Comparison of ENCODE assay signal across 5 cellular contexts in genomic region chr1:145886390-145886789, GRCh38. TPM values are rescaled to one million over a fixed set of nuclear protein-coding genes. Genes with fewer than 3 reads are reported as not detected.
A peak's percentile ranks its signal among the peaks of the same experiment; 100 is the strongest.
DNase-seq lines count a peak whose midpoint lies in the region; TF ChIP-seq lines count a peak whose summit lies in the region.

No MANE protein-coding gene starts in this region.

- no peaks in the 10 kb centered on the region for H3K79me2 ChIP-seq in SK-N-SH (ENCODE audit: insufficient read depth)

- H3K4me1 ChIP-seq in SK-N-SH (ENCODE audit: control insufficient read depth in 1 of 2, insufficient read depth in 2 of 2, low read depth in 1 of 2, low read length in 1 of 2) = peaks cover 7 to 24% of the 10 kb centered on the region in 2 experiments
- H3K4me1 ChIP-seq in cardiac muscle cell (ENCODE audit: low read depth) = peaks cover under 1% of the 10 kb centered on the region
- peaks cover 40% of the 10 kb centered on the region for H3K4me1 ChIP-seq in suprapubic skin

- H3F3A ChIP-seq in SK-N-SH (replicated peaks; ENCODE audit: insufficient read depth) = peaks cover 11% of the 10 kb centered on the region

- H3K4me2 ChIP-seq in SK-N-SH = peak overlapping the region; percentile 87

- H3K36me3 ChIP-seq in SK-N-SH (replicated peaks in 1 of 2; ENCODE audit: control insufficient read depth in 1 of 2, insufficient read depth in 2 of 2, low read length in 1 of 2) (no peaks in the 10 kb centered on the region), cardiac muscle cell (no peaks in the 10 kb centered on the region), suprapubic skin (no peaks in the 10 kb centered on the region)

- POLR2A ChIA-PET in SK-N-SH (lab: Yijun Ruan, JAX) = interaction anchor here (1.4 kb wide), 1 partner anchor 27 kb away, joined by 8 read pairs; the partner anchor contains the start of gene PIAS3

- CTCF ChIA-PET in SK-N-SH (lab: Yijun Ruan, JAX) = interaction anchor here (1.1 to 4.2 kb wide), 4 partner anchors 23 to 121 kb away, joined by 3 to 20 read pairs (median 12); partner anchors contain the start of genes ITGA10 and NUDT17

- DNase-seq in SK-N-SH (no peak), cardiac muscle cell (ENCODE audit: low read depth in 1 of 2, low spot score in 1 of 2) (no peak), suprapubic skin (ENCODE audit: low spot score in 2 of 2) (no peak), NCI-H1092 treated with DMSO at 0.1 percent for 48 hours (lab: John Stamatoyannopoulos, UW) (no peak), occipital lobe (lab: John Stamatoyannopoulos, UW) (no peak)

- no peak overlapping the region for H3K9ac ChIP-seq in SK-N-SH

- H3K27ac ChIP-seq in SK-N-SH (ENCODE audit: low read depth in 2 of 2, low read length in 1 of 2) = no peak overlapping the region
- H3K27ac ChIP-seq in cardiac muscle cell = no peak overlapping the region
- H3K27ac ChIP-seq in suprapubic skin = no peak overlapping the region

- TF ChIP-seq CTCF in SK-N-SH (IDR thresholded peaks at IDR 0.05) = no peak
- TF ChIP-seq CTCF in cardiac muscle cell (IDR thresholded peaks at IDR 0.05; ENCODE audit: low read depth, low read length) = no peak
- no peak for TF ChIP-seq CTCF in suprapubic skin (IDR thresholded peaks at IDR 0.05)

- H3K4me3 ChIP-seq in SK-N-SH (ENCODE audit: low read depth in 2 of 2, low read length in 1 of 2) (peak overlapping the region; percentile 60 to 72), cardiac muscle cell (peak overlapping the region; percentile 46), suprapubic skin (peak overlapping the region; percentile 63)

- no peak for TF ChIP-seq RAD21 in SK-N-SH (IDR thresholded peaks at IDR 0.05; ENCODE audit: low read length)

- TF ChIP-seq EP300 in SK-N-SH (IDR thresholded peaks at IDR 0.05; ENCODE audit: borderline replicate concordance in 1 of 2, low read depth in 1 of 2, low read length in 1 of 2) (no peak), suprapubic skin (IDR thresholded peaks at IDR 0.05) (no peak)

- H2AFZ ChIP-seq in SK-N-SH (ENCODE audit: low read depth) = peak overlapping the region; percentile 92

- no peaks in the 10 kb centered on the region for H4K20me1 ChIP-seq in SK-N-SH (ENCODE audit: insufficient read depth)

- TF ChIP-seq POLR2A in suprapubic skin (IDR thresholded peaks at IDR 0.05) = no peak

- WGBS in SK-N-SH (ENCODE audit: low lambda C conversion rate) = 52% methylated on average over 11 of the region's 11 CpGs
- 49% methylated on average over 11 of the region's 11 CpGs for WGBS in suprapubic skin

- no peaks in the 10 kb centered on the region for H3K9me2 ChIP-seq in SK-N-SH

- H3K9me3 ChIP-seq in SK-N-SH (no peaks in the 10 kb centered on the region), cardiac muscle cell (ENCODE audit: low read depth) (no peaks in the 10 kb centered on the region), suprapubic skin (no peaks in the 10 kb centered on the region)

- no peaks in the 10 kb centered on the region for H3K27me3 ChIP-seq in SK-N-SH (ENCODE audit: insufficient read depth)
- peaks cover 26% of the 10 kb centered on the region for H3K27me3 ChIP-seq in cardiac muscle cell
- no peaks in the 10 kb centered on the region for H3K27me3 ChIP-seq in suprapubic skin

TF ChIP-seq in SK-N-SH, 30 proteins besides CTCF, POLR2A, EP300 and RAD21 (continues in another document):
- TF ChIP-seq FOSL2 (IDR thresholded peaks at IDR 0.05; ENCODE audit: borderline replicate concordance, low read depth) (no peak), YY1 (IDR thresholded peaks at IDR 0.05; ENCODE audit: low read depth) (no peak), GATA2 (CRISPR knock-in tag; IDR thresholded peaks at IDR 0.05) (no peak), MXI1 (IDR thresholded peaks at IDR 0.05; ENCODE audit: low read depth, low read length) (no peak), CHD2 (IDR thresholded peaks at IDR 0.05; ENCODE audit: low read length, partially characterized antibody) (no peak), NRF1 (IDR thresholded peaks at IDR 0.05; ENCODE audit: low read depth, low read length) (no peak), RFX5 (IDR thresholded peaks at IDR 0.05; ENCODE audit: low read length) (no peak), USF2 (IDR thresholded peaks at IDR 0.05; ENCODE audit: borderline replicate concordance, low read depth, low read length) (no peak), FOXM1 (IDR thresholded peaks at IDR 0.05; ENCODE audit: low read depth) (no peak), GABPA (IDR thresholded peaks at IDR 0.05; ENCODE audit: low read depth) (no peak), RCOR1 (IDR thresholded peaks at IDR 0.05; ENCODE audit: low read length) (no peak)
- TF ChIP-seq, protein P1, sequence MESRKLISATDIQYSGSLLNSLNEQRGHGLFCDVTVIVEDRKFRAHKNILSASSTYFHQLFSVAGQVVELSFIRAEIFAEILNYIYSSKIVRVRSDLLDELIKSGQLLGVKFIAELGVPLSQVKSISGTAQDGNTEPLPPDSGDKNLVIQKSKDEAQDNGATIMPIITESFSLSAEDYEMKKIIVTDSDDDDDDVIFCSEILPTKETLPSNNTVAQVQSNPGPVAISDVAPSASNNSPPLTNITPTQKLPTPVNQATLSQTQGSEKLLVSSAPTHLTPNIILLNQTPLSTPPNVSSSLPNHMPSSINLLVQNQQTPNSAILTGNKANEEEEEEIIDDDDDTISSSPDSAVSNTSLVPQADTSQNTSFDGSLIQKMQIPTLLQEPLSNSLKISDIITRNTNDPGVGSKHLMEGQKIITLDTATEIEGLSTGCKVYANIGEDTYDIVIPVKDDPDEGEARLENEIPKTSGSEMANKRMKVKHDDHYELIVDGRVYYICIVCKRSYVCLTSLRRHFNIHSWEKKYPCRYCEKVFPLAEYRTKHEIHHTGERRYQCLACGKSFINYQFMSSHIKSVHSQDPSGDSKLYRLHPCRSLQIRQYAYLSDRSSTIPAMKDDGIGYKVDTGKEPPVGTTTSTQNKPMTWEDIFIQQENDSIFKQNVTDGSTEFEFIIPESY (IDR thresholded peaks at IDR 0.05; ENCODE audit: borderline replicate concordance, low read depth) = no peak

RNA-seq across cellular contexts. Expression of gene ANKRD35, which starts 0.7 kb away (rescaled TPM):
- polyA plus RNA-seq in SK-N-SH (2012; rRNA removed) = 0.05 and 0.08 TPM in 2 replicates
- 0.05 and 0.07 TPM in 2 replicates for polyA plus RNA-seq in SK-N-SH (2012; cell fraction: cytosol; rRNA removed)
- polyA plus RNA-seq in SK-N-SH (2012; cell fraction: nucleus; rRNA removed) = 0.10 and 0.11 TPM in 2 replicates
- total RNA-seq in cardiac muscle cell = 0.11 TPM in 1 of 2 replicates, not detected in the other
- polyA plus RNA-seq in cardiac muscle cell = 0.64 and 0.77 TPM in 2 replicates
- total RNA-seq in suprapubic skin = 10 to 100 TPM; 32.9 to 62.7 (median 37.1) TPM
- 0.62 TPM for total RNA-seq in occipital lobe

RNA-seq across cellular contexts. Expression of gene ITGA10, which starts 23.5 kb away (rescaled TPM):
- polyA plus RNA-seq in SK-N-SH (2012; rRNA removed) (2.1 and 2.6 TPM in 2 replicates), cardiac muscle cell (5.6 and 6.1 TPM in 2 replicates)
- polyA plus RNA-seq in SK-N-SH (2012; cell fraction: cytosol; rRNA removed) = 0.70 and 1.0 TPM in 2 replicates
- polyA plus RNA-seq in SK-N-SH (2012; cell fraction: nucleus; rRNA removed) = 12.8 and 13.2 TPM in 2 replicates
- total RNA-seq in cardiac muscle cell (1.9 and 3.0 TPM in 2 replicates), suprapubic skin (10 to 100 TPM in 1 of 4 donors, 1 to 10 TPM in 3; 1.6 to 15.6 (median 2.2) TPM), occipital lobe (1.4 TPM)

RNA-seq across cellular contexts. Expression of gene PIAS3, which starts 27.5 kb away (rescaled TPM):
- polyA plus RNA-seq in SK-N-SH (2012; rRNA removed) (35.5 and 39.1 TPM in 2 replicates), cardiac muscle cell (40.5 and 61.5 TPM in 2 replicates)
- polyA plus RNA-seq in SK-N-SH (2012; cell fraction: cytosol; rRNA removed) = 16.1 and 18.8 TPM in 2 replicates
- polyA plus RNA-seq in SK-N-SH (2012; cell fraction: nucleus; rRNA removed) = 157 and 192 TPM in 2 replicates
- total RNA-seq in cardiac muscle cell (22.2 and 23.7 TPM in 2 replicates), suprapubic skin (10 to 100 TPM; 43.8 to 78.4 (median 49.4) TPM), occipital lobe (5.0 TPM)

RNA-seq across cellular contexts. Expression of gene PEX11B, which starts 32.1 kb away (rescaled TPM):
- polyA plus RNA-seq in SK-N-SH (2012; rRNA removed) (26.1 and 34.5 TPM in 2 replicates), cardiac muscle cell (42.3 and 50.1 TPM in 2 replicates)
- polyA plus RNA-seq in SK-N-SH (2012; cell fraction: cytosol; rRNA removed) = 31.8 and 32.7 TPM in 2 replicates
- polyA plus RNA-seq in SK-N-SH (2012; cell fraction: nucleus; rRNA removed) = 17.8 and 27.8 TPM in 2 replicates
- total RNA-seq in cardiac muscle cell (28.2 and 28.4 TPM in 2 replicates), suprapubic skin (10 to 100 TPM; 23.3 to 35.9 (median 30.2) TPM), occipital lobe (30.9 TPM)

RNA-seq across cellular contexts. Expression of gene RBM8A, which starts 40.9 kb away (rescaled TPM):
- polyA plus RNA-seq in SK-N-SH (2012; rRNA removed) (236 TPM in 2 replicates), cardiac muscle cell (272 and 289 TPM in 2 replicates)
- 306 and 395 TPM in 2 replicates for polyA plus RNA-seq in SK-N-SH (2012; cell fraction: cytosol; rRNA removed)
- 80.7 and 82.7 TPM in 2 replicates for polyA plus RNA-seq in SK-N-SH (2012; cell fraction: nucleus; rRNA removed)
- total RNA-seq in cardiac muscle cell (282 and 329 TPM in 2 replicates), suprapubic skin (100 to 1,000 TPM in 3 of 4 donors, 10 to 100 TPM in 1; 92.2 to 186 (median 134) TPM), occipital lobe (81.6 TPM)

Comparison
In these comparisons a context has a peak if more than half of its experiments do, and no peak if none do; other contexts are left out.
1. RNA of gene ANKRD35, which starts 0.7 kb away (total RNA-seq): 32.9 to 62.7 TPM in suprapubic skin; 0.62 TPM in occipital lobe (single experiment) and 0.11 TPM in cardiac muscle cell; every median in the first group is over 10 times any median in the second.
2. Peak in every context shown above with its lines, with median percentiles within 50 percentile points of each other: H3K4me3 ChIP-seq.